Comparison of ENCODE assay signal across 14 cellular contexts in the genomic region with DNA sequence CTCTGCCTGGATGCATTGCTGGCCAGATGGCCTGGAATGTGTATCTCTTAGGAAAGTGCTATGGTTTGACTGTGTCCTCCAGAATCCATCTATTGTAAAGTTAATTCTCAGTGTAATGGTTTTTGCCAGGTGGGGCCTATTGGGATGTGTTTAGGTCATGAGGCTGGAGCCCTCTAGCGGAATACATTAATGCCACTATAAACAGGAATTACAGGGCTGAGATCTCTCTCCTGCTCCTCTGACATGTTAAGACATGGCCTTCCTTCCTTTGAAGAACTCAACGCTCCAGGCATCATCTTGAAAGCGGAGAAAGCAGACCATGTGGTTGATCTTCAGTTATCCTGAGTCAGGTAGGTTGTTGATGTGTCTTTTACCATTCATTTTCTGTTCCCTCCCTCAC.
DNase-seq lines count a peak whose midpoint lies in the region; ATAC-seq, FAIRE-seq and TF ChIP-seq lines count a peak whose summit lies in the region.
"Had no signal": no experiment of that assay in that cellular context is flagged by ENCODE, and none has a peak within 500 bp of the region (broad histone marks: within the 10 kb centered on the region; RNA-seq: fewer than 3 reads in every experiment).

No MANE protein-coding gene starts in this region.

- H3K23ac ChIP-seq in H1 (ENCODE audit: insufficient read length), result no peak overlapping the region
- H3K23ac ChIP-seq in mesenchymal stem cell (ENCODE audit: low read length in 2 of 2), result no peak overlapping the region

- POLR2A ChIA-PET in A549 (lab: Yijun Ruan, JAX), result no interaction called here
- POLR2A ChIA-PET in PC-9 (lab: Charles Lee; ENCODE audit: unreplicated experiment), result no interaction called here
- POLR2A ChIA-PET in H1 (lab: Charles Lee; ENCODE audit: partially characterized antibody), result no interaction called here

- H3K4me2 ChIP-seq in A549, result no peak overlapping the region
- no peak overlapping the region for H3K4me2 ChIP-seq in PC-9
- H3K4me2 ChIP-seq in H1 (ENCODE audit: insufficient read depth in 1 of 2, low read depth in 2 of 2, low read length in 2 of 2), result no peak overlapping the region
- no peak overlapping the region for H3K4me2 ChIP-seq in mesenchymal stem cell (ENCODE audit: low read length, poor library complexity, severe bottlenecking)

- H2BK5ac ChIP-seq in H1 (ENCODE audit: low read depth, low read length) (no peak overlapping the region), mesenchymal stem cell (ENCODE audit: low read depth, low read length, poor library complexity, severe bottlenecking) (no peak overlapping the region)

- CTCF ChIA-PET in A549 (lab: Yijun Ruan, JAX) (no interaction called here), PC-9 (lab: Charles Lee) (no interaction called here), H1 (lab: Charles Lee; ENCODE audit: partially characterized antibody) (no interaction called here)

- no peak overlapping the region for H3K27ac ChIP-seq in A549
- H3K27ac ChIP-seq in PC-9, result no peak overlapping the region
- no peak overlapping the region for H3K27ac ChIP-seq in H1 (ENCODE audit: low read depth, low read length)
- no peak overlapping the region for H3K27ac ChIP-seq in mesenchymal stem cell (ENCODE audit: low read length, poor library complexity, severe bottlenecking)
- H3K27ac ChIP-seq: stomach had no signal

- no peaks in the 10 kb centered on the region for H3K79me1 ChIP-seq in H1 (ENCODE audit: low read depth, low read length)
- no peaks in the 10 kb centered on the region for H3K79me1 ChIP-seq in mesenchymal stem cell (replicated peaks; ENCODE audit: low read length, poor library complexity, severe bottlenecking)

- WGBS in A549 (ENCODE audit: missing lambda C conversion rate), result 8% methylated on average over 3 of the region's 3 CpGs
- WGBS in H1 (ENCODE audit: extremely low coverage in 1 of 2, insufficient coverage in 1 of 2, insufficient read length in 1 of 2, insufficient replicate concordance in 2 of 2, low coverage in 1 of 2, low lambda C conversion rate in 2 of 2, missing lambda C conversion rate in 1 of 2), 2 experiments, result 49% methylated on average over 3 of the region's 3 CpGs; no CpG with 5 or more reads in 1 of the 2 experiments
- 80% methylated on average over 1 of the region's 3 CpGs for WGBS in mesenchymal stem cell

- no peaks in the 10 kb centered on the region for H3K23me2 ChIP-seq in H1 (ENCODE audit: low read depth, low read length)

- no peak for TF ChIP-seq POLR2A in A549 (IDR thresholded peaks at IDR 0.05; ENCODE audit: low read length)
- no peak for TF ChIP-seq POLR2A in H1 (IDR thresholded peaks at IDR 0.05; ENCODE audit: control extremely low read depth in 1 of 2, low read depth in 2 of 2, low read length in 2 of 2)

- H3K4ac ChIP-seq in H1 (replicated peaks; ENCODE audit: insufficient read length, low read depth, low read length), result no peak overlapping the region
- H3K4ac ChIP-seq in mesenchymal stem cell (ENCODE audit: low read depth in 1 of 2, low read length in 2 of 2), result no peak overlapping the region

- no peaks in the 10 kb centered on the region for H3K9me2 ChIP-seq in PC-9 (ENCODE audit: insufficient read depth)

- H2BK120ac ChIP-seq in H1 (replicated peaks; ENCODE audit: low read depth, low read length), result no peak overlapping the region
- H2BK120ac ChIP-seq in mesenchymal stem cell (ENCODE audit: low read depth, low read length), result no peak overlapping the region

- no peaks in the 10 kb centered on the region for H3K9me3 ChIP-seq in A549
- no peaks in the 10 kb centered on the region for H3K9me3 ChIP-seq in PC-9 (ENCODE audit: insufficient read depth, low read depth)
- no peaks in the 10 kb centered on the region for H3K9me3 ChIP-seq in H1 (ENCODE audit: insufficient read depth in 2 of 2, low read depth in 1 of 2, low read length in 1 of 2)
- no peaks in the 10 kb centered on the region for H3K9me3 ChIP-seq in mesenchymal stem cell (ENCODE audit: control insufficient read depth, low read length)
- H3K9me3 ChIP-seq: stomach had no signal

- no peaks in the 10 kb centered on the region for H3F3A ChIP-seq in PC-9 (ENCODE audit: insufficient read depth, low read depth)

- peak in 1 of 2 experiments; percentile 38 for DNase-seq in A549 (ENCODE audit: low read depth in 1 of 2, low spot score in 1 of 2)
- peak; percentile 6 for DNase-seq in EH (ENCODE audit: low read depth)
- no peak for DNase-seq in PC-9
- no peak for DNase-seq in H1 (ENCODE audit: low read depth in 1 of 2, low spot score in 2 of 2)
- DNase-seq in NCI-H187 (lab: John Stamatoyannopoulos, UW), result no peak
- DNase-seq in activated CD4-positive, alpha-beta T cell treated with anti-CD3 and anti-CD28 coated beads, Interleukin-2, amount 50 U/mL, for 4 hours, result no peak
- no peak for DNase-seq in mesenchymal stem cell
- DNase-seq: CD4-positive, CD25-positive, alpha-beta regulatory T cell; effector memory CD4-positive, alpha-beta T cell; head of caudate nucleus; NCI-H1436 treated with DMSO at 0.1 percent for 48 hours; NK-92 treated with Interleukin-12 subunit alpha and Interleukin-12 subunit beta, amount 100 ng/mL, for 24 hours; stomach had no signal

- no peak overlapping the region for H2BK20ac ChIP-seq in H1 (ENCODE audit: low read length)

- TF ChIP-seq RAD21 in A549 (conservative IDR thresholded peaks at IDR 0.05 in 1 of 2, IDR thresholded peaks at IDR 0.05 in 1 of 2) (0 out of 5 replicates have a peak, but pooled peaks of 1 of the 2 experiments have one; percentile 22), H1 (IDR thresholded peaks at IDR 0.05 in 1 of 2, conservative IDR thresholded peaks at IDR 0.05 in 1 of 2; ENCODE audit: low read depth in 2 of 2, low read length in 2 of 2) (peak; percentile 29 to 45)

- no peak overlapping the region for H2AK5ac ChIP-seq in H1 (ENCODE audit: low read depth, low read length)
- no peak overlapping the region for H2AK5ac ChIP-seq in mesenchymal stem cell (ENCODE audit: low read length, severe bottlenecking)

- no peak overlapping the region for H3K9ac ChIP-seq in H1 (replicated peaks in 1 of 4; ENCODE audit: extremely low read depth in 1 of 4, low read depth in 3 of 4, low read length in 3 of 4)
- no peak overlapping the region for H3K9ac ChIP-seq in mesenchymal stem cell (ENCODE audit: low read length)

- BruUV-seq in PC-9 (replicated peaks; lab: Mats Ljungman, UMichigan), result no TSS peak

- no peak overlapping the region for H3K56ac ChIP-seq in H1 (replicated peaks; ENCODE audit: insufficient read length, low read depth, low read length)

- H2BK15ac ChIP-seq in H1 (ENCODE audit: low read length) (no peak overlapping the region), mesenchymal stem cell (ENCODE audit: low read depth, poor library complexity, severe bottlenecking) (no peak overlapping the region)

- no peaks in the 10 kb centered on the region for H3K4me1 ChIP-seq in A549
- H3K4me1 ChIP-seq in PC-9 (replicated peaks; ENCODE audit: insufficient read depth), result no peaks in the 10 kb centered on the region
- no peaks in the 10 kb centered on the region for H3K4me1 ChIP-seq in H1 (replicated peaks in 1 of 4; ENCODE audit: control insufficient read depth in 3 of 4, insufficient read depth in 4 of 4, low read length in 3 of 4)
- H3K4me1 ChIP-seq in mesenchymal stem cell (ENCODE audit: control insufficient read depth, insufficient read depth, low read depth, low read length), result no peaks in the 10 kb centered on the region
- H3K4me1 ChIP-seq: stomach had no signal

- H2BK12ac ChIP-seq in H1 (ENCODE audit: low read depth, low read length), result no peak overlapping the region
- H2BK12ac ChIP-seq in mesenchymal stem cell (ENCODE audit: low read length in 2 of 2), result no peak overlapping the region

- H4K91ac ChIP-seq in H1 (replicated peaks; ENCODE audit: insufficient read length, low read length) (no peak overlapping the region), mesenchymal stem cell (ENCODE audit: low read length) (no peak overlapping the region)

- TF ChIP-seq EP300 in A549 (IDR thresholded peaks at IDR 0.05), result no peak
- no peak for TF ChIP-seq EP300 in H1 (IDR thresholded peaks at IDR 0.05; ENCODE audit: borderline replicate concordance in 1 of 2, low read depth in 2 of 2, low read length in 2 of 2)

- H4K20me1 ChIP-seq in PC-9 (ENCODE audit: insufficient read depth) (no peaks in the 10 kb centered on the region), H1 (replicated peaks in 1 of 2; ENCODE audit: control insufficient read depth in 1 of 2, insufficient read depth in 2 of 2, low read length in 2 of 2) (no peaks in the 10 kb centered on the region)

- H3K27me3 ChIP-seq in PC-9 (ENCODE audit: insufficient read depth, low read depth) (no peaks in the 10 kb centered on the region), H1 (replicated peaks in 1 of 4; ENCODE audit: control insufficient read depth in 3 of 4, extremely low read depth in 1 of 4, insufficient read depth in 3 of 4, low read length in 3 of 4) (no peaks in the 10 kb centered on the region), mesenchymal stem cell (ENCODE audit: control insufficient read depth in 1 of 2, insufficient read depth in 1 of 2, low read length in 2 of 2) (peaks cover 0 to 5% of the 10 kb centered on the region in 2 experiments)

- H3K14ac ChIP-seq in H1 (ENCODE audit: insufficient read length) (no peak overlapping the region), mesenchymal stem cell (ENCODE audit: low read length in 2 of 2) (no peak overlapping the region)

- no peak for FAIRE-seq in A549 (lab: Jason Lieb, UNC)
- FAIRE-seq in H1 (lab: Jason Lieb, UNC), result peak; percentile 45

- ATAC-seq in A549 (peak; percentile 78 to 88; a peak in 5 of 6 replicates), HG02840 (IDR thresholded peaks at IDR 0.05; ENCODE audit: low FRiP score, unreplicated experiment) (no peak)

- TF ChIP-seq CTCF in A549 (IDR thresholded peaks at IDR 0.05), result peak; percentile 34; the same call in 2 of the 3 replicates
- TF ChIP-seq CTCF in PC-9 (conservative IDR thresholded peaks at IDR 0.05), result peak; percentile 47; the same call in 1 of the 2 replicates
- TF ChIP-seq CTCF in H1 (IDR thresholded peaks at IDR 0.05; ENCODE audit: control extremely low read depth in 1 of 3, insufficient read depth in 1 of 3, low read depth in 1 of 3, low read length in 3 of 3), result peak in 2 of 3 experiments; percentile 41 to 57; a peak in 3 of 4 replicates

- no peak overlapping the region for H4K5ac ChIP-seq in H1 (ENCODE audit: insufficient read length, low read depth, low read length)

- no peaks in the 10 kb centered on the region for H3K79me2 ChIP-seq in PC-9 (ENCODE audit: low read depth)
- no peaks in the 10 kb centered on the region for H3K79me2 ChIP-seq in H1 (ENCODE audit: control insufficient read depth in 1 of 2, insufficient read depth in 2 of 2, low read length in 2 of 2)

- intact Hi-C loops in PC-9 (cut with micrococcal nuclease; ENCODE audit: unreplicated experiment), result no loop called here

- H2AFZ ChIP-seq in PC-9, result no peak overlapping the region
- H2AFZ ChIP-seq in H1 (ENCODE audit: low read length), result peak overlapping the region; percentile 95; the same call in 1 of the 2 replicates
- no peak overlapping the region for H2AFZ ChIP-seq in mesenchymal stem cell (ENCODE audit: low read depth, low read length)

- H3K36me3 ChIP-seq in PC-9 (ENCODE audit: low read depth) (no peaks in the 10 kb centered on the region), H1 (ENCODE audit: control insufficient read depth in 2 of 4, insufficient read depth in 4 of 4, low read length in 3 of 4) (no peaks in the 10 kb centered on the region), mesenchymal stem cell (ENCODE audit: control insufficient read depth in 1 of 2, insufficient read depth in 2 of 2, low read depth in 1 of 2, low read length in 2 of 2) (no peaks in the 10 kb centered on the region)
- H3K36me3 ChIP-seq: stomach had no signal

- H4K8ac ChIP-seq in H1 (ENCODE audit: extremely low read depth, insufficient read depth, low read length) (no peak overlapping the region), mesenchymal stem cell (ENCODE audit: low read length) (no peak overlapping the region)

- H3K18ac ChIP-seq in H1 (ENCODE audit: extremely low read depth, low read length), result no peak overlapping the region
- no peak overlapping the region for H3K18ac ChIP-seq in mesenchymal stem cell (ENCODE audit: low read depth in 1 of 2, low read length in 2 of 2)

- H3K4me3 ChIP-seq in A549 (no peak overlapping the region), PC-9 (no peak overlapping the region), H1 (ENCODE audit: extremely low read depth in 1 of 4, insufficient read depth in 2 of 4, low read depth in 3 of 4, low read length in 4 of 4) (no peak overlapping the region), mesenchymal stem cell (ENCODE audit: insufficient read depth in 1 of 2, low read depth in 1 of 2, low read length in 2 of 2) (no peak overlapping the region)
- H3K4me3 ChIP-seq: stomach had no signal

Comparison
In these comparisons a context has a peak if more than half of its experiments do, and no peak if none do; other contexts are left out.
1. Of the 18 proteins assayed by ChIP-seq in both H1 and A549: peak only in H1: none; only in A549: none; in both: CTCF; in neither: 16; mixed calls (peak in some experiments, not most) for 1.